Comparison of ENCODE assay signal across 1 cellular context in genomic region chr19:39996811-39997594, GRCh38.
A peak's percentile ranks its signal among the peaks of the same experiment; 100 is the strongest.
TF ChIP-seq lines count a peak whose summit lies in the region.

Gene ZNF546, plus strand, starts transcription at chr19:39997060. Its CDS starts 1,267 bp downstream, at chr19:39998327.

TF ChIP-seq in H1, 55 proteins besides CTCF, POLR2A, EP300 and RAD21:
- TF ChIP-seq PHF8 (conservative IDR thresholded peaks at IDR 0.05; ENCODE audit: low read depth, low read length) = peak; percentile 60
- no peak for TF ChIP-seq SAP30 (IDR thresholded peaks at IDR 0.05; ENCODE audit: insufficient read depth, insufficient replicate concordance, low read length)
- peak; percentile 53; the same call in 1 of the 2 replicates for TF ChIP-seq TCF12 (IDR thresholded peaks at IDR 0.05; ENCODE audit: low read depth, low read length)
- TF ChIP-seq HDAC2 (IDR thresholded peaks at IDR 0.05; ENCODE audit: borderline replicate concordance in 1 of 2, low read depth in 2 of 2, low read length in 2 of 2) = peak; percentile 92 to 99; a peak in 3 of 4 replicates
- TF ChIP-seq TAF7 (optimal IDR thresholded peaks at IDR 0.05; ENCODE audit: borderline replicate concordance, low read depth, low read length) = no peak
- no peak for TF ChIP-seq SP1 (IDR thresholded peaks at IDR 0.05; ENCODE audit: low read depth, low read length)
- no peak; the same call in 1 of the 2 replicates for TF ChIP-seq KDM5A (IDR thresholded peaks at IDR 0.05; ENCODE audit: low read length)
- peak; percentile 45; the same call in 1 of the 2 replicates for TF ChIP-seq NRF1 (IDR thresholded peaks at IDR 0.05; ENCODE audit: low read depth, low read length)
- TF ChIP-seq SIN3A (conservative IDR thresholded peaks at IDR 0.05 in 1 of 2, IDR thresholded peaks at IDR 0.05 in 1 of 2; ENCODE audit: low read depth in 1 of 2, low read length in 2 of 2) = peak in 1 of 2 experiments; percentile 38; a peak in 1 of 4 replicates
- peak; percentile 99 for TF ChIP-seq KDM1A (IDR thresholded peaks at IDR 0.05; ENCODE audit: borderline replicate concordance, low read length)
- TF ChIP-seq JUND (IDR thresholded peaks at IDR 0.05; ENCODE audit: low read length) = peak; percentile 32; the same call in 1 of the 2 replicates
- peak; percentile 96 for TF ChIP-seq KDM4A (IDR thresholded peaks at IDR 0.05; ENCODE audit: low read depth, low read length, severe bottlenecking)
- TF ChIP-seq SIX5 (IDR thresholded peaks at IDR 0.05; ENCODE audit: low read depth, low read length) = peak; percentile 65
- peak; percentile 55 for TF ChIP-seq ASH2L (IDR thresholded peaks at IDR 0.05; ENCODE audit: low read length)
- no peak for TF ChIP-seq CHD1 (IDR thresholded peaks at IDR 0.05; ENCODE audit: low read depth, low read length)
- TF ChIP-seq TAF1 (IDR thresholded peaks at IDR 0.05; ENCODE audit: low read depth, low read length) = peak; percentile 60; the same call in 1 of the 2 replicates
- TF ChIP-seq CHD2 (IDR thresholded peaks at IDR 0.05; ENCODE audit: low read length) = 0 out of 2 replicates have a peak, but pooled peaks have one; percentile 16
- no peak for TF ChIP-seq EZH2 (IDR thresholded peaks at IDR 0.05; ENCODE audit: low read depth, low read length, severe bottlenecking)
